Comparison of ENCODE assay signal across 18 cellular contexts in genomic region chr3:129611446-129611800, GRCh38. TPM values are rescaled to one million over a fixed set of nuclear protein-coding genes. Genes with fewer than 3 reads are reported as not detected.
DNase-seq lines count a peak whose midpoint lies in the region; ATAC-seq, FAIRE-seq and TF ChIP-seq lines count a peak whose summit lies in the region.
"Had no signal": no experiment of that assay in that cellular context is flagged by ENCODE, and none has a peak within 500 bp of the region (broad histone marks: within the 10 kb centered on the region; RNA-seq: fewer than 3 reads in every experiment).

No MANE protein-coding gene starts in this region.

- CTCF ChIA-PET in H1 (lab: Charles Lee; ENCODE audit: partially characterized antibody) = interaction anchor here (1.2 kb wide), 1 partner anchor 332 kb away, joined by 3 read pairs; no protein-coding TSS in a partner anchor
- CTCF ChIA-PET in CD8-positive, alpha-beta T cell (lab: Charles Lee) = no interaction called here

- H2AK5ac ChIP-seq in H1 (ENCODE audit: low read depth, low read length) = peak overlapping the region; percentile 83; the same call in 1 of the 2 replicates
- peak overlapping the region; percentile 84 for H2AK5ac ChIP-seq in neuronal stem cell (ENCODE audit: low read depth, low read length)

- no peaks in the 10 kb centered on the region for H3K9me3 Mint-ChIP-seq in CD8-positive, alpha-beta T cell
- H3K9me3 Mint-ChIP-seq: CD8-positive, alpha-beta memory T cell; T-cell had no signal

- H3K4ac ChIP-seq in H1 (replicated peaks; ENCODE audit: insufficient read length, low read depth, low read length) (peak overlapping the region; percentile 74), neuronal stem cell (ENCODE audit: low read length) (no peak overlapping the region)

- H3K27me3 ChIP-seq in heart right ventricle = no peaks in the 10 kb centered on the region
- H3K27me3 ChIP-seq in H1 (replicated peaks in 1 of 4; ENCODE audit: control insufficient read depth in 3 of 4, extremely low read depth in 1 of 4, insufficient read depth in 3 of 4, low read length in 3 of 4) = peaks cover 0 to 7% (median 3%) of the 10 kb centered on the region in 4 experiments; a peak in 3 of 7 replicates
- H3K27me3 ChIP-seq in neuronal stem cell (ENCODE audit: control insufficient read depth in 3 of 3, insufficient read depth in 3 of 3, low read depth in 1 of 3, low read length in 3 of 3) = peaks cover 0 to 16% (median 0%) of the 10 kb centered on the region in 3 experiments
- no peaks in the 10 kb centered on the region for H3K27me3 ChIP-seq in upper lobe of right lung
- no peaks in the 10 kb centered on the region for H3K27me3 ChIP-seq in CD8-positive, alpha-beta T cell (ENCODE audit: insufficient read depth, low read length)

- TF ChIP-seq CTCF in heart right ventricle (IDR thresholded peaks at IDR 0.05) (no peak), H1 (IDR thresholded peaks at IDR 0.05; ENCODE audit: control extremely low read depth in 1 of 3, insufficient read depth in 1 of 3, low read depth in 1 of 3, low read length in 3 of 3) (no peak), upper lobe of right lung (IDR thresholded peaks at IDR 0.05) (no peak)
- TF ChIP-seq CTCF in CD8-positive, alpha-beta T cell (IDR thresholded peaks at IDR 0.05) = no peak

- intact Hi-C loops in heart right ventricle (cut with DNase I) = loop anchor here in 2 of 10 donors (5.0 kb wide), 2 partner anchors 109 to 119 kb away; no protein-coding TSS in a partner anchor
- intact Hi-C loops in Right ventricle myocardium superior (cut with DNase I) = no loop called here
- intact Hi-C loops in upper lobe of right lung (cut with DNase I) = no loop called here
- intact Hi-C loops in CD8-positive, alpha-beta T cell (cut with DNase I, micrococcal nuclease) = no loop called here

- H2AFZ ChIP-seq in H1 (ENCODE audit: low read length) (peak overlapping the region; percentile 28; the same call in 1 of the 2 replicates), neuronal stem cell (ENCODE audit: low read length) (peak overlapping the region; percentile 93)

- H3K27ac ChIP-seq in heart right ventricle (peak overlapping the region; percentile 13 to 98 (median 75)), H1 (ENCODE audit: low read depth, low read length) (no peak overlapping the region), neuronal stem cell (replicated peaks; ENCODE audit: low read length) (no peak overlapping the region), upper lobe of right lung (peak overlapping the region; percentile 75)
- H3K27ac ChIP-seq in CD8-positive, alpha-beta T cell (ENCODE audit: low read depth, low read length) = no peak overlapping the region
- H3K27ac ChIP-seq: neutrophil had no signal

- H3K23ac ChIP-seq in H1 (ENCODE audit: insufficient read length) (no peak overlapping the region), neuronal stem cell (ENCODE audit: low read depth, low read length, poor library complexity) (peak overlapping the region; percentile 47)

- H3K79me2 ChIP-seq in H1 (ENCODE audit: control insufficient read depth in 1 of 2, insufficient read depth in 2 of 2, low read length in 2 of 2) = no peaks in the 10 kb centered on the region

- H3K14ac ChIP-seq in H1 (ENCODE audit: insufficient read length) (no peak overlapping the region), neuronal stem cell (ENCODE audit: low read length) (no peak overlapping the region)

- no peak for FAIRE-seq in H1 (lab: Jason Lieb, UNC)
- FAIRE-seq: GM12891, RCC 7860 had no signal

- H3K4me2 ChIP-seq in H1 (ENCODE audit: insufficient read depth in 1 of 2, low read depth in 2 of 2, low read length in 2 of 2) (peak overlapping the region in 1 of 2 experiments; percentile 1; a peak in 1 of 4 replicates), neuronal stem cell (ENCODE audit: insufficient read depth, low read length, poor library complexity, severe bottlenecking) (no peak overlapping the region)

- no peak for ATAC-seq in heart right ventricle
- no peak for ATAC-seq in Right ventricle myocardium superior (ENCODE audit: poor library complexity)
- ATAC-seq in upper lobe of right lung = no peak
- ATAC-seq in CD8-positive, alpha-beta T cell = no peak
- no peak for ATAC-seq in HG02840 (IDR thresholded peaks at IDR 0.05; ENCODE audit: low FRiP score, unreplicated experiment)
- ATAC-seq: T-cell had no signal

- TF ChIP-seq RAD21 in H1 (IDR thresholded peaks at IDR 0.05 in 1 of 2, conservative IDR thresholded peaks at IDR 0.05 in 1 of 2; ENCODE audit: low read depth in 2 of 2, low read length in 2 of 2) = no peak

- H3K79me1 ChIP-seq in H1 (ENCODE audit: low read depth, low read length) = no peaks in the 10 kb centered on the region
- no peaks in the 10 kb centered on the region for H3K79me1 ChIP-seq in neuronal stem cell (ENCODE audit: low read depth, low read length)

- H3K18ac ChIP-seq in H1 (ENCODE audit: extremely low read depth, low read length) = peak overlapping the region; percentile 48; the same call in 1 of the 2 replicates
- peak overlapping the region; percentile 85 for H3K18ac ChIP-seq in neuronal stem cell (ENCODE audit: low read length)

- H3K27me3 Mint-ChIP-seq in CD8-positive, alpha-beta T cell (ENCODE audit: low read depth) = peaks cover 3% of the 10 kb centered on the region
- H3K27me3 Mint-ChIP-seq: CD8-positive, alpha-beta memory T cell; T-cell had no signal

- DNase-seq in heart right ventricle (no peak), Right ventricle myocardium superior (no peak), H1 (ENCODE audit: low read depth in 1 of 2, low spot score in 2 of 2) (no peak), neuronal stem cell (ENCODE audit: low spot score) (no peak), upper lobe of right lung (no peak), D341Med (ENCODE audit: low spot score) (no peak)
- DNase-seq in CD8-positive, alpha-beta T cell = no peak
- DNase-seq: activated gamma-delta T cell treated with Interleukin-2 at 50 U/mL for 16 hours; CD8-positive, alpha-beta memory T cell; mammary epithelial cell; NCI-H1694 treated with DMSO at 0.1 percent for 48 hours; NCI-H69; stimulated activated naive CD4-positive, alpha-beta T cell; T-cell had no signal

- no peak for TF ChIP-seq EP300 in H1 (IDR thresholded peaks at IDR 0.05; ENCODE audit: borderline replicate concordance in 1 of 2, low read depth in 2 of 2, low read length in 2 of 2)

- H2BK12ac ChIP-seq in H1 (ENCODE audit: low read depth, low read length) (peak overlapping the region; percentile 85; the same call in 1 of the 2 replicates), neuronal stem cell (ENCODE audit: low read length) (peak overlapping the region; percentile 64)

- H3K4me3 ChIP-seq in heart right ventricle (no peak overlapping the region), H1 (ENCODE audit: extremely low read depth in 1 of 4, insufficient read depth in 2 of 4, low read depth in 3 of 4, low read length in 4 of 4) (no peak overlapping the region), neuronal stem cell (ENCODE audit: low read length in 2 of 2) (peak overlapping the region in 1 of 2 donors; percentile 9), upper lobe of right lung (no peak overlapping the region)
- H3K4me3 ChIP-seq in CD8-positive, alpha-beta T cell (ENCODE audit: low read depth, low read length) = no peak overlapping the region

- H3K4me1 ChIP-seq in heart right ventricle (peaks cover 32 to 95% (median 82%) of the 10 kb centered on the region in 9 donors), H1 (replicated peaks in 1 of 4; ENCODE audit: control insufficient read depth in 3 of 4, insufficient read depth in 4 of 4, low read length in 3 of 4) (peaks cover 0 to 23% (median 21%) of the 10 kb centered on the region in 4 experiments; a peak in 6 of 7 replicates), neuronal stem cell (ENCODE audit: control insufficient read depth in 2 of 2, insufficient read depth in 1 of 2, low read depth in 1 of 2, low read length in 2 of 2) (peaks cover 15 to 27% of the 10 kb centered on the region in 2 donors), upper lobe of right lung (peaks cover 70% of the 10 kb centered on the region)
- peaks cover 4% of the 10 kb centered on the region for H3K4me1 ChIP-seq in CD8-positive, alpha-beta T cell (ENCODE audit: insufficient read depth, low read length)

- H2BK15ac ChIP-seq in H1 (ENCODE audit: low read length) = peak overlapping the region; percentile 92; the same call in 1 of the 2 replicates
- peak overlapping the region; percentile 60 for H2BK15ac ChIP-seq in neuronal stem cell (ENCODE audit: low read length)

- H4K5ac ChIP-seq in H1 (ENCODE audit: insufficient read length, low read depth, low read length) = no peak overlapping the region

- WGBS in heart right ventricle, 2 donors = 84 to 86% methylated on average over 9 of the region's 9 CpGs
- WGBS in H1 (ENCODE audit: extremely low coverage in 1 of 2, insufficient coverage in 1 of 2, insufficient read length in 1 of 2, insufficient replicate concordance in 2 of 2, low coverage in 1 of 2, low lambda C conversion rate in 2 of 2, missing lambda C conversion rate in 1 of 2), 2 experiments = 78% methylated on average over 8 of the region's 9 CpGs; no CpG with 5 or more reads in 1 of the 2 experiments
- no CpG with 5 or more reads among the region's 9 CpGs for WGBS in neuronal stem cell (ENCODE audit: extremely low coverage in 2 of 2, insufficient read length in 2 of 2, insufficient replicate concordance in 1 of 2), 2 donors

- TF ChIP-seq POLR2A in H1 (IDR thresholded peaks at IDR 0.05; ENCODE audit: control extremely low read depth in 1 of 2, low read depth in 2 of 2, low read length in 2 of 2) = no peak

- H3K9ac ChIP-seq in H1 (replicated peaks in 1 of 4; ENCODE audit: extremely low read depth in 1 of 4, low read depth in 3 of 4, low read length in 3 of 4) (no peak overlapping the region), neuronal stem cell (ENCODE audit: low read depth, low read length, poor library complexity) (peak overlapping the region; percentile 65)

- H3K9me3 ChIP-seq in heart right ventricle (no peaks in the 10 kb centered on the region), H1 (ENCODE audit: insufficient read depth in 2 of 2, low read depth in 1 of 2, low read length in 1 of 2) (no peaks in the 10 kb centered on the region), neuronal stem cell (replicated peaks in 1 of 2; ENCODE audit: control insufficient read depth in 2 of 2, insufficient read depth in 1 of 2, low read depth in 1 of 2, low read length in 2 of 2) (no peaks in the 10 kb centered on the region), upper lobe of right lung (no peaks in the 10 kb centered on the region)
- no peaks in the 10 kb centered on the region for H3K9me3 ChIP-seq in CD8-positive, alpha-beta T cell (ENCODE audit: low read length)
- H3K9me3 ChIP-seq: neutrophil had no signal

- H3K4me1 Mint-ChIP-seq in CD8-positive, alpha-beta T cell (ENCODE audit: low read depth) = peaks cover 13% of the 10 kb centered on the region

- H2BK120ac ChIP-seq in H1 (replicated peaks; ENCODE audit: low read depth, low read length) (peak overlapping the region; percentile 92), neuronal stem cell (ENCODE audit: low read depth, low read length) (peak overlapping the region; percentile 32)

- H4K20me1 ChIP-seq in H1 (replicated peaks in 1 of 2; ENCODE audit: control insufficient read depth in 1 of 2, insufficient read depth in 2 of 2, low read length in 2 of 2) = no peaks in the 10 kb centered on the region

- H4K91ac ChIP-seq in H1 (replicated peaks; ENCODE audit: insufficient read length, low read length) = peak overlapping the region; percentile 90
- H4K91ac ChIP-seq in neuronal stem cell (ENCODE audit: low read depth, low read length, poor library complexity) = peak overlapping the region; percentile 58

- H3K36me3 ChIP-seq in heart right ventricle (no peaks in the 10 kb centered on the region), H1 (ENCODE audit: control insufficient read depth in 2 of 4, insufficient read depth in 4 of 4, low read length in 3 of 4) (no peaks in the 10 kb centered on the region), neuronal stem cell (replicated peaks in 1 of 2; ENCODE audit: control insufficient read depth in 2 of 2, insufficient read depth in 2 of 2, low read length in 2 of 2) (no peaks in the 10 kb centered on the region), upper lobe of right lung (no peaks in the 10 kb centered on the region)
- H3K36me3 ChIP-seq in CD8-positive, alpha-beta T cell (ENCODE audit: insufficient read depth, low read length) = no peaks in the 10 kb centered on the region
- H3K36me3 ChIP-seq: neutrophil had no signal

- H3K27ac Mint-ChIP-seq in CD8-positive, alpha-beta T cell = no peak overlapping the region
- H3K27ac Mint-ChIP-seq: T-cell had no signal

- no peaks in the 10 kb centered on the region for H3K36me3 Mint-ChIP-seq in CD8-positive, alpha-beta T cell
- H3K36me3 Mint-ChIP-seq: T-cell had no signal

- POLR2A ChIA-PET in H1 (lab: Charles Lee; ENCODE audit: partially characterized antibody) = interaction anchor here (1.0 kb wide), 1 partner anchor 11 kb away, joined by 3 read pairs; no protein-coding TSS in a partner anchor
- POLR2A ChIA-PET in CD8-positive, alpha-beta T cell (lab: Charles Lee) = no interaction called here

- peak overlapping the region; percentile 95; the same call in 1 of the 2 replicates for H2BK5ac ChIP-seq in H1 (ENCODE audit: low read depth, low read length)
- H2BK5ac ChIP-seq in neuronal stem cell (ENCODE audit: low read length) = no peak overlapping the region

- H4K8ac ChIP-seq in H1 (ENCODE audit: extremely low read depth, insufficient read depth, low read length) (no peak overlapping the region), neuronal stem cell (ENCODE audit: low read depth, low read length) (no peak overlapping the region)

- H3K56ac ChIP-seq in H1 (replicated peaks; ENCODE audit: insufficient read length, low read depth, low read length) = no peak overlapping the region

- peaks cover 5% of the 10 kb centered on the region; the same call in 1 of the 2 replicates for H3K23me2 ChIP-seq in H1 (ENCODE audit: low read depth, low read length)

- no peak overlapping the region for H3K4me3 Mint-ChIP-seq in CD8-positive, alpha-beta T cell
- H3K4me3 Mint-ChIP-seq: T-cell had no signal

- H2BK20ac ChIP-seq in H1 (ENCODE audit: low read length) = peak overlapping the region; percentile 95; the same call in 1 of the 2 replicates

RNA-seq across cellular contexts. Expression of gene PLXND1, which starts 4.9 kb away (rescaled TPM):
- 100 to 1,000 TPM in 1 of 10 donors, 10 to 100 TPM in 9; 40.9 to 106 (median 62.8) TPM for total RNA-seq in heart right ventricle
- 100 to 1,000 TPM in 1 of 2 donors, 10 to 100 TPM in 1; 71.2 to 169 TPM for polyA plus RNA-seq in heart right ventricle
- total RNA-seq in Right ventricle myocardium superior = 53.1 TPM
- total RNA-seq in H1 (2021; fragmentation: NEBNext Ultra II Directional; extraction: Animal tissue kit (Norgen Biotek cat#: 25700)) = 60.2 and 66.4 TPM in 2 replicates
- polyA plus RNA-seq in H1 (2011; rRNA removed) = 17.7 and 21.7 TPM in 2 replicates
- 18.6 TPM for polyA plus RNA-seq in H1 (2011; cell fraction: cytosol; rRNA removed)
- 82.4 TPM for polyA plus RNA-seq in H1 (2011; cell fraction: nucleus; rRNA removed)
- 31.8 to 69.1 TPM (median 54.8 TPM) in 4 replicates for polyA plus RNA-seq in H1 (2012, experiment 1 of 2)
- polyA plus RNA-seq in H1 (2012, experiment 2 of 2) = 41.9 TPM
- 103 TPM for polyA plus RNA-seq in H1 (2013, experiment 1 of 2)
- polyA plus RNA-seq in H1 (2013, experiment 2 of 2) = 99.8 TPM
- polyA minus RNA-seq in H1 (2011; rRNA and poly(A)+ RNA removed) = 28.1 and 28.5 TPM in 2 replicates
- 23.0 TPM for polyA minus RNA-seq in H1 (2011; cell fraction: cytosol; rRNA and poly(A)+ RNA removed)
- polyA minus RNA-seq in H1 (2011; cell fraction: nucleus; rRNA and poly(A)+ RNA removed) = 22.9 TPM
- polyA plus RNA-seq in neuronal stem cell (2013, experiment 1 of 2) = 43.7 TPM
- 41.8 TPM for polyA plus RNA-seq in neuronal stem cell (2013, experiment 2 of 2)
- total RNA-seq in upper lobe of right lung = 284 TPM
- 10 to 100 TPM; 84.7 to 96.8 TPM for total RNA-seq in CD8-positive, alpha-beta T cell

Comparison
In these comparisons a context has a peak if more than half of its experiments do, and no peak if none do; other contexts are left out.
1. H3K27ac ChIP-seq: peak in heart right ventricle (10 of 10) and upper lobe of right lung (single experiment); none in H1 (single experiment), neuronal stem cell (single experiment) and CD8-positive, alpha-beta T cell (single experiment).